Comparison of ENCODE assay signal across 8 cellular contexts in genomic region chr11:116691779-116692178, GRCh38.
DNase-seq lines count a peak whose midpoint lies in the region; ATAC-seq and TF ChIP-seq lines count a peak whose summit lies in the region.

No MANE protein-coding gene starts in this region.

- H3K36me3 ChIP-seq in OCI-LY7 (ENCODE audit: insufficient read depth, low read length) (no peaks in the 10 kb centered on the region), prostate gland (no peaks in the 10 kb centered on the region)

- H3K4me3 ChIP-seq in GM12864 (ENCODE audit: low read depth, low read length) (no peak overlapping the region), OCI-LY7 (ENCODE audit: low read depth, low read length, poor library complexity, severe bottlenecking) (no peak overlapping the region), prostate gland (no peak overlapping the region)

- no peaks in the 10 kb centered on the region for H3K27me3 ChIP-seq in prostate gland (replicated peaks; ENCODE audit: insufficient read depth)

- TF ChIP-seq POLR2A in prostate gland (IDR thresholded peaks at IDR 0.05): no peak

- H3K4me1 ChIP-seq in OCI-LY7 (ENCODE audit: insufficient read depth, low read length, poor library complexity, severe bottlenecking) (no peaks in the 10 kb centered on the region), prostate gland (replicated peaks) (no peaks in the 10 kb centered on the region)

- 21% methylated on average over 9 of the region's 9 CpGs for WGBS in prostate gland

- no peak overlapping the region for H2AFZ ChIP-seq in OCI-LY7 (ENCODE audit: low read length)

- no TSS peak for BruUV-seq in OCI-LY7 (replicated peaks; lab: Mats Ljungman, UMichigan)

- POLR2A ChIA-PET in OCI-LY7 (lab: Charles Lee): no interaction called here

- TF ChIP-seq CTCF in GM12864 (IDR thresholded peaks at IDR 0.05; ENCODE audit: low read depth, low read length, missing control alignments) (peak; percentile 96), OCI-LY7 (conservative IDR thresholded peaks at IDR 0.05; ENCODE audit: low read length) (peak; percentile 92), prostate gland (IDR thresholded peaks at IDR 0.05) (peak; percentile 62 to 82 (median 66))

- H3K4me2 ChIP-seq in OCI-LY7 (ENCODE audit: low read length): no peak overlapping the region

- ATAC-seq in HG03442 (IDR thresholded peaks at IDR 0.05; ENCODE audit: unreplicated experiment) (peak; percentile 67), GM18858 (IDR thresholded peaks at IDR 0.05; ENCODE audit: unreplicated experiment) (no peak)

- CTCF ChIA-PET in OCI-LY7 (lab: Charles Lee; ENCODE audit: unreplicated experiment): interaction anchor here (1.0 kb wide), 1 partner anchor 193 kb away, joined by 3 read pairs; no protein-coding TSS in a partner anchor

- no peaks in the 10 kb centered on the region for H3K79me2 ChIP-seq in OCI-LY7 (ENCODE audit: insufficient read depth, low read depth, low read length)

- no peak overlapping the region for H3K27ac ChIP-seq in OCI-LY7 (ENCODE audit: low read depth, low read length, poor library complexity, severe bottlenecking)
- no peak overlapping the region for H3K27ac ChIP-seq in prostate gland

- intact Hi-C loops in OCI-LY7 (cut with micrococcal nuclease; ENCODE audit: unreplicated experiment) (loop anchor here (5.0 kb wide), 1 partner anchor 239 kb away; no protein-coding TSS in a partner anchor), prostate gland (cut with DNase I) (loop anchor here (10.0 kb wide), 1 partner anchor 237 kb away; no protein-coding TSS in a partner anchor)

- DNase-seq in GM12864 (ENCODE audit: low read depth): no peak
- DNase-seq in OCI-LY7 (ENCODE audit: low spot score): peak; percentile 49
- peak; percentile 13 to 15 for DNase-seq in activated T-helper 1 cell treated with anti-CD3 and anti-CD28 coated beads, Interleukin-2, amount 50 U/mL, for 16 hours (ENCODE audit: low read depth in 1 of 2, low spot score in 1 of 2)
- DNase-seq in glomerular visceral epithelial cell (ENCODE audit: extremely low spot score): peak; percentile 28
- DNase-seq in prostate gland (ENCODE audit: low spot score): peak; percentile 16
- DNase-seq in globus pallidus (ENCODE audit: low spot score): no peak

- H4K20me1 ChIP-seq in OCI-LY7 (ENCODE audit: insufficient read depth, low read length): no peaks in the 10 kb centered on the region

- no peaks in the 10 kb centered on the region for H3K9me3 ChIP-seq in OCI-LY7 (ENCODE audit: low read length)
- no peaks in the 10 kb centered on the region for H3K9me3 ChIP-seq in prostate gland

- no peaks in the 10 kb centered on the region for H3K9me2 ChIP-seq in OCI-LY7 (ENCODE audit: insufficient read depth, low read length)

Comparison
In these comparisons a context has a peak if more than half of its experiments do, and no peak if none do; other contexts are left out.
1. DNase-seq: peak in OCI-LY7 (single experiment), activated T-helper 1 cell treated with anti-CD3 and anti-CD28 coated beads, Interleukin-2, amount 50 U/mL, for 16 hours (2 of 2), glomerular visceral epithelial cell (single experiment) and prostate gland (single experiment); none in GM12864 (single experiment) and globus pallidus (single experiment).
2. Peak in every context shown above with its lines, with median percentiles within 50 percentile points of each other: CTCF ChIP-seq.